17 cellular contexts compared by ENCODE assay signal in the genomic region with DNA sequence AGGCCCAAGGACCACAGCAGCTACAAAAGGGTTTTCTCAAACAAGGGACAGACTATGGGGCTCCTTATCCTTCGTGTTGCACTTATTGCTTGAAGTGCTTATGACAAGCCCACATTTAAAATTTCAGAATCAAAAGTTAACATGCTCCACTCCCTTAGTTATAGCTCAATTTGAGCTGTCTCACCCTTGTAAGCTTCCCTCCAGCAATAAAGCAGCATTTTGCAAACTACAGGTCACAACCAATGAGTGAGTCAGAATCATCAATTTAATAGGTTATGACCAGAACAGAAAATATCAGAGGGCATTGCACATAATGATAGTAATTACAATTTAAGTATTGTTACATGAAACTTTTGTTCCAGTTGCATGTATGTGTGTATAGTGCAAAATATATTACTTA. TPM values are rescaled to one million over a fixed set of nuclear protein-coding genes. Genes with fewer than 3 reads are reported as not detected.
A peak's percentile ranks its signal among the peaks of the same experiment; 100 is the strongest.
DNase-seq lines count a peak whose midpoint lies in the region; ATAC-seq and TF ChIP-seq lines count a peak whose summit lies in the region.
"Had no signal": no experiment of that assay in that cellular context is flagged by ENCODE, and none has a peak within 500 bp of the region (broad histone marks: within the 10 kb centered on the region; RNA-seq: fewer than 3 reads in every experiment).

No MANE protein-coding gene starts in this region.

- no peak overlapping the region for H3K4me3 ChIP-seq in PC-3 (ENCODE audit: low read length)
- H3K4me3 ChIP-seq: GM23338 had no signal

- CTCF ChIA-PET in PC-3 (lab: Charles Lee) = interaction anchor here (0.6 to 1.4 kb wide), 2 partner anchors 11 to 23 kb away, joined by 4 to 12 read pairs; no protein-coding TSS in a partner anchor

- H3F3A ChIP-seq in PC-3 (ENCODE audit: low read length, unreplicated experiment) = no peaks in the 10 kb centered on the region

- no peaks in the 10 kb centered on the region for H3K27me3 Mint-ChIP-seq in activated naive CD8-positive, alpha-beta T cell treated with anti-CD3 and anti-CD28 coated beads for 36 hours
- H3K27me3 Mint-ChIP-seq: CD4-positive, alpha-beta memory T cell had no signal

- ATAC-seq in PC-3 (peak; percentile 75), SK-N-SH treated with all-trans-retinoic acid at 6 μM for 48 hours (peak; percentile 42; the same call in 1 of the 3 replicates)
- ATAC-seq: HCT116 had no signal

- H4K20me1 ChIP-seq in PC-3 (ENCODE audit: low read length) = no peaks in the 10 kb centered on the region

- BruUV-seq in PC-3 (replicated peaks; lab: Mats Ljungman, UMichigan) = no TSS peak

- intact Hi-C loops in PC-3 (cut with micrococcal nuclease) = loop anchor here (1.0 kb wide), 1 partner anchor 10 kb away; no protein-coding TSS in a partner anchor

- H2AFZ ChIP-seq in PC-3 (ENCODE audit: low read length) = no peak overlapping the region
- H2AFZ ChIP-seq: GM23338 had no signal

- H3K9me2 ChIP-seq in PC-3 (replicated peaks; ENCODE audit: low read length) = no peaks in the 10 kb centered on the region

- H3K4me1 Mint-ChIP-seq in activated naive CD8-positive, alpha-beta T cell treated with anti-CD3 and anti-CD28 coated beads for 36 hours = peaks cover 9% of the 10 kb centered on the region

- H3K9ac ChIP-seq in PC-3 (ENCODE audit: low read length) = peak overlapping the region; percentile 85

- peaks cover 7% of the 10 kb centered on the region for H3K9me3 Mint-ChIP-seq in activated naive CD8-positive, alpha-beta T cell treated with anti-CD3 and anti-CD28 coated beads for 36 hours

- peak overlapping the region; percentile 38 for H3K4me2 ChIP-seq in PC-3 (ENCODE audit: low read length)
- H3K4me2 ChIP-seq: GM23338 had no signal

- POLR2A ChIA-PET in PC-3 (lab: Charles Lee; ENCODE audit: unreplicated experiment) = interaction anchor here (0.6 to 1.3 kb wide), 3 partner anchors 10 to 300 kb away, joined by 7 to 10 read pairs (median 10); partner anchors contain the start of gene IMMP2L

- no peak overlapping the region for H3K27ac Mint-ChIP-seq in activated naive CD8-positive, alpha-beta T cell treated with anti-CD3 and anti-CD28 coated beads for 36 hours
- H3K27ac Mint-ChIP-seq: CD4-positive, alpha-beta memory T cell; GM23338; H9 had no signal

- H3K4me3 Mint-ChIP-seq in activated naive CD8-positive, alpha-beta T cell treated with anti-CD3 and anti-CD28 coated beads for 36 hours = no peak overlapping the region
- H3K4me3 Mint-ChIP-seq: CD4-positive, alpha-beta memory T cell; GM23338; H9 had no signal

- H3K36me3 ChIP-seq in PC-3 (ENCODE audit: low read depth, low read length) = peaks cover 3% of the 10 kb centered on the region; the same call in 1 of the 2 replicates

- H3K27ac ChIP-seq in PC-3 (ENCODE audit: low read length) = peak overlapping the region; percentile 96

- peaks cover 39% of the 10 kb centered on the region for H3K36me3 Mint-ChIP-seq in activated naive CD8-positive, alpha-beta T cell treated with anti-CD3 and anti-CD28 coated beads for 36 hours

- no peak for TF ChIP-seq CTCF in PC-3 (conservative IDR thresholded peaks at IDR 0.05; ENCODE audit: low read depth, low read length)

- H3K9me3 ChIP-seq in PC-3 (ENCODE audit: low read length) = no peaks in the 10 kb centered on the region
- H3K9me3 ChIP-seq: Caco-2 had no signal

- H3K4me1 ChIP-seq in PC-3 (ENCODE audit: insufficient read depth, low read length) = peaks cover 46% of the 10 kb centered on the region
- H3K4me1 ChIP-seq: Caco-2 had no signal

- peaks cover 16% of the 10 kb centered on the region for H3K79me2 ChIP-seq in PC-3 (ENCODE audit: low read length)

- DNase-seq in ELR (ENCODE audit: low read depth) (peak; percentile 23), PC-3 (peak; percentile 73), renal cortical epithelial cell (ENCODE audit: low read depth) (peak; percentile 28), NOMO-1 treated with DMSO at 0.1 percent for 48 hours (lab: John Stamatoyannopoulos, UW; ENCODE audit: unreplicated experiment) (no peak)
- no peak for DNase-seq in activated CD8-positive, alpha-beta memory T cell treated with anti-CD3 and anti-CD28 coated beads, Interleukin-2, amount 50 U/mL, for 48 hours
- DNase-seq in activated naive CD8-positive, alpha-beta T cell treated with anti-CD3 and anti-CD28 coated beads for 36 hours = no peak
- DNase-seq: 8988T; C1 segment of cervical spinal cord; Caco-2; CD4-positive, alpha-beta memory T cell; DMS 273 treated with DMSO at 0.1 percent for 48 hours; DMS53; DMS79 treated with DMSO at 0.1 percent for 48 hours; H9 had no signal

- no peaks in the 10 kb centered on the region for H3K27me3 ChIP-seq in PC-3 (ENCODE audit: low read length)

TF ChIP-seq in SK-N-SH treated with all-trans-retinoic acid at 6 μM for 48 hours, 23 proteins besides CTCF, POLR2A, EP300 and RAD21:
- TF ChIP-seq ARNTL (CRISPR knock-in tag; IDR thresholded peaks at IDR 0.05; ENCODE audit: borderline replicate concordance, low read depth) (no peak), POU6F1 (CRISPR knock-in tag; IDR thresholded peaks at IDR 0.05; ENCODE audit: borderline replicate concordance, low read depth) (no peak), ZNF70 (CRISPR knock-in tag; IDR thresholded peaks at IDR 0.05) (no peak), TOX (CRISPR knock-in tag; IDR thresholded peaks at IDR 0.05; ENCODE audit: borderline replicate concordance) (no peak), BACH2 (CRISPR knock-in tag; IDR thresholded peaks at IDR 0.05; ENCODE audit: borderline replicate concordance) (no peak)
- TF ChIP-seq, protein P1, sequence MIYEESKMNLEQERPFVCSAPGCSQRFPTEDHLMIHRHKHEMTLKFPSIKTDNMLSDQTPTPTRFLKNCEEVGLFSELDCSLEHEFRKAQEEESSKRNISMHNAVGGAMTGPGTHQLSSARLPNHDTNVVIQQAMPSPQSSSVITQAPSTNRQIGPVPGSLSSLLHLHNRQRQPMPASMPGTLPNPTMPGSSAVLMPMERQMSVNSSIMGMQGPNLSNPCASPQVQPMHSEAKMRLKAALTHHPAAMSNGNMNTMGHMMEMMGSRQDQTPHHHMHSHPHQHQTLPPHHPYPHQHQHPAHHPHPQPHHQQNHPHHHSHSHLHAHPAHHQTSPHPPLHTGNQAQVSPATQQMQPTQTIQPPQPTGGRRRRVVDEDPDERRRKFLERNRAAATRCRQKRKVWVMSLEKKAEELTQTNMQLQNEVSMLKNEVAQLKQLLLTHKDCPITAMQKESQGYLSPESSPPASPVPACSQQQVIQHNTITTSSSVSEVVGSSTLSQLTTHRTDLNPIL (CRISPR knock-in tag; IDR thresholded peaks at IDR 0.05; ENCODE audit: low read depth) = no peak

RNA-seq across cellular contexts. Expression of gene IMMP2L, which starts 53.0 kb away (rescaled TPM):
- 8.6 and 15.4 TPM in 2 replicates for total RNA-seq in PC-3 (2014; rRNA removed)
- 23.8 and 26.9 TPM in 2 replicates for total RNA-seq in renal cortical epithelial cell
- 10 to 100 TPM; 18.5 to 20.9 TPM for total RNA-seq in activated naive CD8-positive, alpha-beta T cell treated with anti-CD3 and anti-CD28 coated beads for 36 hours

Comparison
In these comparisons a context has a peak if more than half of its experiments do, and no peak if none do; other contexts are left out.
1. DNase-seq: peak in ELR (single experiment), PC-3 (single experiment) and renal cortical epithelial cell (single experiment); none in activated CD8-positive, alpha-beta memory T cell treated with anti-CD3 and anti-CD28 coated beads, Interleukin-2, amount 50 U/mL, for 48 hours (single experiment), activated naive CD8-positive, alpha-beta T cell treated with anti-CD3 and anti-CD28 coated beads for 36 hours (single experiment) and NOMO-1 treated with DMSO at 0.1 percent for 48 hours (single experiment).